Comparison of ENCODE assay signal across 1 cellular context in the genomic region with DNA sequence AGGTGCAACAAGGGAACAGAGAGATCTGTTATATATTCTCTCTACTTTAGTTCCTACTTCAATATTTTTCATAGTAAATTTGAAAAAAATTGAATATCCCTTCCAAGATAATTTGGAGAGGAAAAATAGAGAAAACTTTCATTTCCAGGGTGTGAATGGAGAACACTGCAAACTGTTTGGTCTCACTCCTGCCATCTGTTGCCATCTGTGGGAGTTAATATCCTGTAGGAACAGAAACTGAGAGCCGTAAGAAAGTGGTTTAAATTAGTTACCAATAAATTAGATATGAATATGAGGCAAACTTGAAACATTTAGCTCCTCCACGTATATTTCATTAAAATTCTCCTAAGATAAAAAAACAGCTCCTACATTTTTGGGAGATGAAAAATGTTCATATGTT.
A peak's percentile ranks its signal among the peaks of the same experiment; 100 is the strongest.
TF ChIP-seq lines count a peak whose summit lies in the region.

No MANE protein-coding gene starts in this region.

TF ChIP-seq in GM12878, 131 proteins besides CTCF, POLR2A, EP300 and RAD21 (continued from another document):
- TF ChIP-seq SPI1 (IDR thresholded peaks at IDR 0.05; ENCODE audit: borderline replicate concordance, insufficient read depth, low read depth, low read length) (0 out of 2 replicates have a peak, but pooled peaks have one; percentile 5), IKZF1 (conservative IDR thresholded peaks at IDR 0.05) (peak; percentile 46; the same call in 1 of the 2 replicates), TBL1XR1 (IDR thresholded peaks at IDR 0.05; ENCODE audit: low read depth, low read length) (no peak), CREM (IDR thresholded peaks at IDR 0.05; ENCODE audit: low read depth) (no peak), POLR2AphosphoS2 (IDR thresholded peaks at IDR 0.05; ENCODE audit: low read depth, low read length) (no peak), IKZF2 (IDR thresholded peaks at IDR 0.05) (peak; percentile 29 to 57; a peak in 1 of 4 replicates), ZNF217 (IDR thresholded peaks at IDR 0.05) (no peak)
- TF ChIP-seq, protein P1, sequence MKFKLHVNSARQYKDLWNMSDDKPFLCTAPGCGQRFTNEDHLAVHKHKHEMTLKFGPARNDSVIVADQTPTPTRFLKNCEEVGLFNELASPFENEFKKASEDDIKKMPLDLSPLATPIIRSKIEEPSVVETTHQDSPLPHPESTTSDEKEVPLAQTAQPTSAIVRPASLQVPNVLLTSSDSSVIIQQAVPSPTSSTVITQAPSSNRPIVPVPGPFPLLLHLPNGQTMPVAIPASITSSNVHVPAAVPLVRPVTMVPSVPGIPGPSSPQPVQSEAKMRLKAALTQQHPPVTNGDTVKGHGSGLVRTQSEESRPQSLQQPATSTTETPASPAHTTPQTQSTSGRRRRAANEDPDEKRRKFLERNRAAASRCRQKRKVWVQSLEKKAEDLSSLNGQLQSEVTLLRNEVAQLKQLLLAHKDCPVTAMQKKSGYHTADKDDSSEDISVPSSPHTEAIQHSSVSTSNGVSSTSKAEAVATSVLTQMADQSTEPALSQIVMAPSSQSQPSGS (IDR thresholded peaks at IDR 0.05; ENCODE audit: low read length) = no peak
